9 cellular contexts compared by ENCODE assay signal in the genomic region with DNA sequence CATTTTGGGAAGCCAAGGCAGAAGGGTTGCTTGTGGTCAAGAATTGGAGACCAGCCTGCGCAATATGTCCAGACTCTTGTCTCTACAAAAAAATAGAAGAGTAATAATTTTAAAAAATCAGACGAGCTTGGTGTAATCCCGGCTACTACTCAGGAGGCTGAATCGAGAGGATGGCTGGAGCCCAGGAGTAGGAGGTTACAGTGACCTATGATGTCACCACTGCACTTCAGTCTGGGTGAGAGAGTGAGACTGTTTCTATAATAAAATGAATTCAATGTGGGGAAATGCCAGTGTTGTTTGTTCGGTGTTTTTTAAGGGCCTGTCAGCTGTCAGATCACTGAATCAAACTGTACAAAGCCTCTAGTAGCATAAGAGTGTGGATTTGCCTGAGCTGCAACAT. TPM values are rescaled to one million over a fixed set of nuclear protein-coding genes. Genes with fewer than 3 reads are reported as not detected.
DNase-seq lines count a peak whose midpoint lies in the region; ATAC-seq and TF ChIP-seq lines count a peak whose summit lies in the region.
"Had no signal": no experiment of that assay in that cellular context is flagged by ENCODE, and none has a peak within 500 bp of the region (broad histone marks: within the 10 kb centered on the region; RNA-seq: fewer than 3 reads in every experiment).

No MANE protein-coding gene starts in this region.

- CTCF ChIA-PET in activated CD4-positive, alpha-beta T cell treated with anti-CD3 and anti-CD28 coated beads, Interleukin-2, amount 10 ng/mL, durations not matched to agents 7 days and 5 days (lab: Charles Lee): interaction anchor here (0.7 to 1.1 kb wide), 3 partner anchors 15 to 309 kb away, joined by 3 to 4 read pairs (median 3); no protein-coding TSS in a partner anchor
- CTCF ChIA-PET in activated B cell treated with CpG ODN at 0.5 μM for 24 hours (lab: Charles Lee): no interaction called here

- TF ChIP-seq CTCF in activated B cell treated with CpG ODN at 0.5 μM for 24 hours (IDR thresholded peaks at IDR 0.05) (no peak), testis (IDR thresholded peaks at IDR 0.05) (no peak)

- peaks cover 16% of the 10 kb centered on the region for H3K36me3 Mint-ChIP-seq in activated CD4-positive, alpha-beta T cell treated with anti-CD3 and anti-CD28 coated beads, Interleukin-2, amount 10 ng/mL, durations not matched to agents 7 days and 5 days (ENCODE audit: low read depth)
- H3K36me3 Mint-ChIP-seq in activated B cell treated with CpG ODN at 0.5 μM for 24 hours (ENCODE audit: low read depth): peaks cover 17% of the 10 kb centered on the region

- H3K4me3 Mint-ChIP-seq in activated CD4-positive, alpha-beta T cell treated with anti-CD3 and anti-CD28 coated beads, Interleukin-2, amount 10 ng/mL, durations not matched to agents 7 days and 5 days: peak overlapping the region; percentile 84
- H3K4me3 Mint-ChIP-seq in activated B cell treated with CpG ODN at 0.5 μM for 24 hours: peak overlapping the region; percentile 98

- H3K4me3 ChIP-seq in iPS-11a (ENCODE audit: low read depth, low read length) (peak overlapping the region; percentile 62), testis (peak overlapping the region; percentile 98 to 99)

- no peak for ATAC-seq in activated B cell treated with CpG ODN at 0.5 μM for 24 hours (ENCODE audit: low read depth)
- ATAC-seq in GM18868 (IDR thresholded peaks at IDR 0.05; ENCODE audit: unreplicated experiment): no peak
- ATAC-seq in GM21528 (IDR thresholded peaks at IDR 0.05; ENCODE audit: low FRiP score, unreplicated experiment): no peak

- peaks cover 19% of the 10 kb centered on the region for H3K4me1 ChIP-seq in testis

- H3K27ac Mint-ChIP-seq in activated CD4-positive, alpha-beta T cell treated with anti-CD3 and anti-CD28 coated beads, Interleukin-2, amount 10 ng/mL, durations not matched to agents 7 days and 5 days: peak overlapping the region; percentile 95
- no peak overlapping the region for H3K27ac Mint-ChIP-seq in activated B cell treated with CpG ODN at 0.5 μM for 24 hours

- intact Hi-C loops in activated B cell treated with CpG ODN at 0.5 μM for 24 hours (cut with micrococcal nuclease) (no loop called here), testis (cut with DNase I; ENCODE audit: low total_unique reads) (no loop called here)

- peak overlapping the region; percentile 97 to 100 for H3K27ac ChIP-seq in testis
- H3K27ac ChIP-seq: cardiac muscle cell had no signal

- H3K9me3 ChIP-seq in testis: no peaks in the 10 kb centered on the region

- POLR2A ChIA-PET in activated CD4-positive, alpha-beta T cell treated with anti-CD3 and anti-CD28 coated beads, Interleukin-2, amount 10 ng/mL, durations not matched to agents 7 days and 5 days (lab: Charles Lee): interaction anchor here (0.6 kb wide), 1 partner anchor 478 kb away, joined by 3 read pairs; no protein-coding TSS in a partner anchor
- POLR2A ChIA-PET in activated B cell treated with CpG ODN at 0.5 μM for 24 hours (lab: Charles Lee): interaction anchor here (1.1 to 4.7 kb wide), 2 partner anchors 16 to 35 kb away, joined by 3 to 76 read pairs; a partner anchor contains a TSS

- no peaks in the 10 kb centered on the region for H3K27me3 Mint-ChIP-seq in activated CD4-positive, alpha-beta T cell treated with anti-CD3 and anti-CD28 coated beads, Interleukin-2, amount 10 ng/mL, durations not matched to agents 7 days and 5 days
- no peaks in the 10 kb centered on the region for H3K27me3 Mint-ChIP-seq in activated B cell treated with CpG ODN at 0.5 μM for 24 hours

- H3K36me3 ChIP-seq in testis (ENCODE audit: low read depth, missing control alignments): no peaks in the 10 kb centered on the region
- H3K36me3 ChIP-seq: cardiac muscle cell had no signal

- no peak for TF ChIP-seq POLR2A in testis (IDR thresholded peaks at IDR 0.05)

- DNase-seq in activated CD4-positive, alpha-beta T cell treated with anti-CD3 and anti-CD28 coated beads, Interleukin-2, amount 10 ng/mL, durations not matched to agents 7 days and 5 days: no peak
- no peak for DNase-seq in activated CD4-positive, alpha-beta T cell treated with anti-CD3 and anti-CD28 coated beads for 48 hours
- no peak for DNase-seq in activated B cell treated with CpG ODN at 0.5 μM for 24 hours
- peak; percentile 71 for DNase-seq in testis
- DNase-seq in DMS79 (lab: John Stamatoyannopoulos, UW): no peak

- peaks cover 3% of the 10 kb centered on the region for H3K9me3 Mint-ChIP-seq in activated CD4-positive, alpha-beta T cell treated with anti-CD3 and anti-CD28 coated beads, Interleukin-2, amount 10 ng/mL, durations not matched to agents 7 days and 5 days
- no peaks in the 10 kb centered on the region for H3K9me3 Mint-ChIP-seq in activated B cell treated with CpG ODN at 0.5 μM for 24 hours

- no peaks in the 10 kb centered on the region for H3K27me3 ChIP-seq in testis
- H3K27me3 ChIP-seq: cardiac muscle cell had no signal

- H3K4me1 Mint-ChIP-seq in activated CD4-positive, alpha-beta T cell treated with anti-CD3 and anti-CD28 coated beads, Interleukin-2, amount 10 ng/mL, durations not matched to agents 7 days and 5 days: peaks cover 32% of the 10 kb centered on the region
- H3K4me1 Mint-ChIP-seq in activated B cell treated with CpG ODN at 0.5 μM for 24 hours: peaks cover 42% of the 10 kb centered on the region

- 24 to 25% methylated on average over 5 of the region's 5 CpGs for WGBS in testis, 2 donors

RNA-seq across cellular contexts. Expression of a gene that starts 1.2 kb away (rescaled TPM):
- 10 to 100 TPM; 41.3 to 43.2 TPM for total RNA-seq in activated CD4-positive, alpha-beta T cell treated with anti-CD3 and anti-CD28 coated beads, Interleukin-2, amount 10 ng/mL, durations not matched to agents 7 days and 5 days
- 46.2 and 49.8 TPM in 2 replicates for total RNA-seq in activated B cell treated with CpG ODN at 0.5 μM for 24 hours
- total RNA-seq in testis: 100 to 1,000 TPM in 1 of 2 donors, 10 to 100 TPM in 1; 84.0 to 111 TPM
- polyA plus RNA-seq in testis (ENCODE audit: insufficient read depth, low read depth, low replicate concordance): 51.0 TPM

RNA-seq across cellular contexts. Expression of a gene that starts 36.3 kb away (rescaled TPM):
- 10 to 100 TPM; 15.5 to 15.8 TPM for total RNA-seq in activated CD4-positive, alpha-beta T cell treated with anti-CD3 and anti-CD28 coated beads, Interleukin-2, amount 10 ng/mL, durations not matched to agents 7 days and 5 days
- total RNA-seq in activated B cell treated with CpG ODN at 0.5 μM for 24 hours (20.6 and 23.6 TPM in 2 replicates), testis (10 to 100 TPM; 28.1 to 39.2 TPM)
- polyA plus RNA-seq in testis (ENCODE audit: insufficient read depth, low read depth, low replicate concordance): 30.5 TPM
